Comparison of ENCODE assay signal across 8 cellular contexts in genomic region chr19:17052439-17052838, GRCh38. TPM values are rescaled to one million over a fixed set of nuclear protein-coding genes. Genes with fewer than 3 reads are reported as not detected.
A peak's percentile ranks its signal among the peaks of the same experiment; 100 is the strongest.
DNase-seq lines count a peak whose midpoint lies in the region; ATAC-seq lines count a peak whose summit lies in the region.

No MANE protein-coding gene starts in this region.

- DNase-seq in stimulated activated CD4-positive, alpha-beta T cell treated with anti-CD3 and anti-CD28 coated beads, Interleukin-1b, Interleukin-23, amount 100 ng/mL, for 48 hours: peak; percentile 9
- DNase-seq in stimulated activated CD4-positive, alpha-beta T cell treated with anti-CD3 and anti-CD28 coated beads, Interleukin-4, amount 100 ng/mL, for 4 hours: no peak
- DNase-seq in NCI-H2171 treated with DMSO at 0.1 percent for 48 hours (lab: John Stamatoyannopoulos, UW) (peak; percentile 62), astrocyte of the hippocampus (ENCODE audit: low read depth, low spot score) (peak; percentile 73), kidney tubule cell (ENCODE audit: low spot score) (peak; percentile 39), ureter (ENCODE audit: low spot score) (peak; percentile 54), NCI-H2029 (lab: John Stamatoyannopoulos, UW) (no peak)

- ATAC-seq in GM21423 (IDR thresholded peaks at IDR 0.05; ENCODE audit: unreplicated experiment): no peak

RNA-seq across cellular contexts. Expression of gene HAUS8, which starts 22.8 kb away (rescaled TPM):
- 10.8 TPM for total RNA-seq in ureter

RNA-seq across cellular contexts. Expression of gene MYO9B, which starts 23.1 kb away (rescaled TPM):
- total RNA-seq in ureter: 77.3 TPM

RNA-seq across cellular contexts. Expression of gene CPAMD8, which starts 25.8 kb away (rescaled TPM):
- total RNA-seq in ureter: 51.8 TPM

Comparison
In these comparisons a context has a peak if more than half of its experiments do, and no peak if none do; other contexts are left out.
1. DNase-seq: peak in stimulated activated CD4-positive, alpha-beta T cell treated with anti-CD3 and anti-CD28 coated beads, Interleukin-1b, Interleukin-23, amount 100 ng/mL, for 48 hours (single experiment), NCI-H2171 treated with DMSO at 0.1 percent for 48 hours (single experiment), astrocyte of the hippocampus (single experiment), kidney tubule cell (single experiment) and ureter (single experiment); none in stimulated activated CD4-positive, alpha-beta T cell treated with anti-CD3 and anti-CD28 coated beads, Interleukin-4, amount 100 ng/mL, for 4 hours (0 of 2) and NCI-H2029 (single experiment).